ENCODE assay signal across 1 cellular context in genomic region chr4:8200302-8200975, GRCh38.
TF ChIP-seq lines count a peak whose summit lies in the region.

No MANE protein-coding gene starts in this region.

TF ChIP-seq in K562, 482 proteins besides CTCF, POLR2A, EP300 and RAD21 (continued from another document and continues in another):
- TF ChIP-seq, protein P1, sequence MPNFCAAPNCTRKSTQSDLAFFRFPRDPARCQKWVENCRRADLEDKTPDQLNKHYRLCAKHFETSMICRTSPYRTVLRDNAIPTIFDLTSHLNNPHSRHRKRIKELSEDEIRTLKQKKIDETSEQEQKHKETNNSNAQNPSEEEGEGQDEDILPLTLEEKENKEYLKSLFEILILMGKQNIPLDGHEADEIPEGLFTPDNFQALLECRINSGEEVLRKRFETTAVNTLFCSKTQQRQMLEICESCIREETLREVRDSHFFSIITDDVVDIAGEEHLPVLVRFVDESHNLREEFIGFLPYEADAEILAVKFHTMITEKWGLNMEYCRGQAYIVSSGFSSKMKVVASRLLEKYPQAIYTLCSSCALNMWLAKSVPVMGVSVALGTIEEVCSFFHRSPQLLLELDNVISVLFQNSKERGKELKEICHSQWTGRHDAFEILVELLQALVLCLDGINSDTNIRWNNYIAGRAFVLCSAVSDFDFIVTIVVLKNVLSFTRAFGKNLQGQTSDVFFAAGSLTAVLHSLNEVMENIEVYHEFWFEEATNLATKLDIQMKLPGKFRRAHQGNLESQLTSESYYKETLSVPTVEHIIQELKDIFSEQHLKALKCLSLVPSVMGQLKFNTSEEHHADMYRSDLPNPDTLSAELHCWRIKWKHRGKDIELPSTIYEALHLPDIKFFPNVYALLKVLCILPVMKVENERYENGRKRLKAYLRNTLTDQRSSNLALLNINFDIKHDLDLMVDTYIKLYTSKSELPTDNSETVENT (CRISPR knock-in tag; IDR thresholded peaks at IDR 0.05), result no peak
- TF ChIP-seq, protein P2, sequence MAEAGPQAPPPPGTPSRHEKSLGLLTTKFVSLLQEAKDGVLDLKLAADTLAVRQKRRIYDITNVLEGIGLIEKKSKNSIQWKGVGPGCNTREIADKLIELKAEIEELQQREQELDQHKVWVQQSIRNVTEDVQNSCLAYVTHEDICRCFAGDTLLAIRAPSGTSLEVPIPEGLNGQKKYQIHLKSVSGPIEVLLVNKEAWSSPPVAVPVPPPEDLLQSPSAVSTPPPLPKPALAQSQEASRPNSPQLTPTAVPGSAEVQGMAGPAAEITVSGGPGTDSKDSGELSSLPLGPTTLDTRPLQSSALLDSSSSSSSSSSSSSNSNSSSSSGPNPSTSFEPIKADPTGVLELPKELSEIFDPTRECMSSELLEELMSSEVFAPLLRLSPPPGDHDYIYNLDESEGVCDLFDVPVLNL (CRISPR knock-in tag; IDR thresholded peaks at IDR 0.05; ENCODE audit: low read depth), result no peak
- no peak for TF ChIP-seq SIN3B (IDR thresholded peaks at IDR 0.05; ENCODE audit: low read depth)
- TF ChIP-seq PCBP2 (IDR thresholded peaks at IDR 0.05; ENCODE audit: low read depth, low read length, poor library complexity, severe bottlenecking), result no peak
- no peak for TF ChIP-seq ZNF41 (CRISPR knock-in tag; conservative IDR thresholded peaks at IDR 0.05)
- no peak for TF ChIP-seq ZNF561 (CRISPR knock-in tag; conservative IDR thresholded peaks at IDR 0.05)
- TF ChIP-seq YY1 (IDR thresholded peaks at IDR 0.05; ENCODE audit: borderline replicate concordance in 1 of 3, control insufficient read depth in 1 of 3, extremely low read depth in 1 of 3, insufficient read depth in 3 of 3, insufficient read length in 1 of 3, insufficient replicate concordance in 2 of 3, low read depth in 1 of 3, low read length in 2 of 3), result no peak
- TF ChIP-seq PYGO2 (tag; IDR thresholded peaks at IDR 0.05), result no peak
- no peak for TF ChIP-seq CSDE1 (IDR thresholded peaks at IDR 0.05)
- TF ChIP-seq ZNF780A (CRISPR knock-in tag; IDR thresholded peaks at IDR 0.05), result no peak
- no peak for TF ChIP-seq CREBBP (IDR thresholded peaks at IDR 0.05; ENCODE audit: low read depth, low read length)
- TF ChIP-seq, protein P3, sequence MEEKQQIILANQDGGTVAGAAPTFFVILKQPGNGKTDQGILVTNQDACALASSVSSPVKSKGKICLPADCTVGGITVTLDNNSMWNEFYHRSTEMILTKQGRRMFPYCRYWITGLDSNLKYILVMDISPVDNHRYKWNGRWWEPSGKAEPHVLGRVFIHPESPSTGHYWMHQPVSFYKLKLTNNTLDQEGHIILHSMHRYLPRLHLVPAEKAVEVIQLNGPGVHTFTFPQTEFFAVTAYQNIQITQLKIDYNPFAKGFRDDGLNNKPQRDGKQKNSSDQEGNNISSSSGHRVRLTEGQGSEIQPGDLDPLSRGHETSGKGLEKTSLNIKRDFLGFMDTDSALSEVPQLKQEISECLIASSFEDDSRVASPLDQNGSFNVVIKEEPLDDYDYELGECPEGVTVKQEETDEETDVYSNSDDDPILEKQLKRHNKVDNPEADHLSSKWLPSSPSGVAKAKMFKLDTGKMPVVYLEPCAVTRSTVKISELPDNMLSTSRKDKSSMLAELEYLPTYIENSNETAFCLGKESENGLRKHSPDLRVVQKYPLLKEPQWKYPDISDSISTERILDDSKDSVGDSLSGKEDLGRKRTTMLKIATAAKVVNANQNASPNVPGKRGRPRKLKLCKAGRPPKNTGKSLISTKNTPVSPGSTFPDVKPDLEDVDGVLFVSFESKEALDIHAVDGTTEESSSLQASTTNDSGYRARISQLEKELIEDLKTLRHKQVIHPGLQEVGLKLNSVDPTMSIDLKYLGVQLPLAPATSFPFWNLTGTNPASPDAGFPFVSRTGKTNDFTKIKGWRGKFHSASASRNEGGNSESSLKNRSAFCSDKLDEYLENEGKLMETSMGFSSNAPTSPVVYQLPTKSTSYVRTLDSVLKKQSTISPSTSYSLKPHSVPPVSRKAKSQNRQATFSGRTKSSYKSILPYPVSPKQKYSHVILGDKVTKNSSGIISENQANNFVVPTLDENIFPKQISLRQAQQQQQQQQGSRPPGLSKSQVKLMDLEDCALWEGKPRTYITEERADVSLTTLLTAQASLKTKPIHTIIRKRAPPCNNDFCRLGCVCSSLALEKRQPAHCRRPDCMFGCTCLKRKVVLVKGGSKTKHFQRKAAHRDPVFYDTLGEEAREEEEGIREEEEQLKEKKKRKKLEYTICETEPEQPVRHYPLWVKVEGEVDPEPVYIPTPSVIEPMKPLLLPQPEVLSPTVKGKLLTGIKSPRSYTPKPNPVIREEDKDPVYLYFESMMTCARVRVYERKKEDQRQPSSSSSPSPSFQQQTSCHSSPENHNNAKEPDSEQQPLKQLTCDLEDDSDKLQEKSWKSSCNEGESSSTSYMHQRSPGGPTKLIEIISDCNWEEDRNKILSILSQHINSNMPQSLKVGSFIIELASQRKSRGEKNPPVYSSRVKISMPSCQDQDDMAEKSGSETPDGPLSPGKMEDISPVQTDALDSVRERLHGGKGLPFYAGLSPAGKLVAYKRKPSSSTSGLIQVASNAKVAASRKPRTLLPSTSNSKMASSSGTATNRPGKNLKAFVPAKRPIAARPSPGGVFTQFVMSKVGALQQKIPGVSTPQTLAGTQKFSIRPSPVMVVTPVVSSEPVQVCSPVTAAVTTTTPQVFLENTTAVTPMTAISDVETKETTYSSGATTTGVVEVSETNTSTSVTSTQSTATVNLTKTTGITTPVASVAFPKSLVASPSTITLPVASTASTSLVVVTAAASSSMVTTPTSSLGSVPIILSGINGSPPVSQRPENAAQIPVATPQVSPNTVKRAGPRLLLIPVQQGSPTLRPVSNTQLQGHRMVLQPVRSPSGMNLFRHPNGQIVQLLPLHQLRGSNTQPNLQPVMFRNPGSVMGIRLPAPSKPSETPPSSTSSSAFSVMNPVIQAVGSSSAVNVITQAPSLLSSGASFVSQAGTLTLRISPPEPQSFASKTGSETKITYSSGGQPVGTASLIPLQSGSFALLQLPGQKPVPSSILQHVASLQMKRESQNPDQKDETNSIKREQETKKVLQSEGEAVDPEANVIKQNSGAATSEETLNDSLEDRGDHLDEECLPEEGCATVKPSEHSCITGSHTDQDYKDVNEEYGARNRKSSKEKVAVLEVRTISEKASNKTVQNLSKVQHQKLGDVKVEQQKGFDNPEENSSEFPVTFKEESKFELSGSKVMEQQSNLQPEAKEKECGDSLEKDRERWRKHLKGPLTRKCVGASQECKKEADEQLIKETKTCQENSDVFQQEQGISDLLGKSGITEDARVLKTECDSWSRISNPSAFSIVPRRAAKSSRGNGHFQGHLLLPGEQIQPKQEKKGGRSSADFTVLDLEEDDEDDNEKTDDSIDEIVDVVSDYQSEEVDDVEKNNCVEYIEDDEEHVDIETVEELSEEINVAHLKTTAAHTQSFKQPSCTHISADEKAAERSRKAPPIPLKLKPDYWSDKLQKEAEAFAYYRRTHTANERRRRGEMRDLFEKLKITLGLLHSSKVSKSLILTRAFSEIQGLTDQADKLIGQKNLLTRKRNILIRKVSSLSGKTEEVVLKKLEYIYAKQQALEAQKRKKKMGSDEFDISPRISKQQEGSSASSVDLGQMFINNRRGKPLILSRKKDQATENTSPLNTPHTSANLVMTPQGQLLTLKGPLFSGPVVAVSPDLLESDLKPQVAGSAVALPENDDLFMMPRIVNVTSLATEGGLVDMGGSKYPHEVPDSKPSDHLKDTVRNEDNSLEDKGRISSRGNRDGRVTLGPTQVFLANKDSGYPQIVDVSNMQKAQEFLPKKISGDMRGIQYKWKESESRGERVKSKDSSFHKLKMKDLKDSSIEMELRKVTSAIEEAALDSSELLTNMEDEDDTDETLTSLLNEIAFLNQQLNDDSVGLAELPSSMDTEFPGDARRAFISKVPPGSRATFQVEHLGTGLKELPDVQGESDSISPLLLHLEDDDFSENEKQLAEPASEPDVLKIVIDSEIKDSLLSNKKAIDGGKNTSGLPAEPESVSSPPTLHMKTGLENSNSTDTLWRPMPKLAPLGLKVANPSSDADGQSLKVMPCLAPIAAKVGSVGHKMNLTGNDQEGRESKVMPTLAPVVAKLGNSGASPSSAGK (IDR thresholded peaks at IDR 0.05), result peak; percentile 70
- TF ChIP-seq ZNF239 (CRISPR knock-in tag; IDR thresholded peaks at IDR 0.05), result peak; percentile 43; the same call in 1 of the 2 replicates
- TF ChIP-seq ADNP (tag; IDR thresholded peaks at IDR 0.05), result no peak
- peak in 1 of 2 experiments; percentile 63; a peak in 2 of 4 replicates for TF ChIP-seq RCOR1 (IDR thresholded peaks at IDR 0.05; ENCODE audit: borderline replicate concordance in 1 of 2, low read depth in 2 of 2, low read length in 2 of 2)
- no peak for TF ChIP-seq ZBED1 (IDR thresholded peaks at IDR 0.05)
- TF ChIP-seq MLX (CRISPR knock-in tag; conservative IDR thresholded peaks at IDR 0.05), result no peak
- TF ChIP-seq MXD1 (CRISPR knock-in tag; IDR thresholded peaks at IDR 0.05; ENCODE audit: borderline replicate concordance, poor library complexity, severe bottlenecking), result no peak
- no peak for TF ChIP-seq PRPF4 (IDR thresholded peaks at IDR 0.05; ENCODE audit: insufficient read depth, low read depth, low read length, poor library complexity, severe bottlenecking)
- peak in 1 of 2 experiments; percentile 18; a peak in 1 of 4 replicates for TF ChIP-seq TRIM24 (IDR thresholded peaks at IDR 0.05)
- TF ChIP-seq PURB (CRISPR knock-in tag; IDR thresholded peaks at IDR 0.05; ENCODE audit: low read depth), result no peak
- TF ChIP-seq, protein P4, sequence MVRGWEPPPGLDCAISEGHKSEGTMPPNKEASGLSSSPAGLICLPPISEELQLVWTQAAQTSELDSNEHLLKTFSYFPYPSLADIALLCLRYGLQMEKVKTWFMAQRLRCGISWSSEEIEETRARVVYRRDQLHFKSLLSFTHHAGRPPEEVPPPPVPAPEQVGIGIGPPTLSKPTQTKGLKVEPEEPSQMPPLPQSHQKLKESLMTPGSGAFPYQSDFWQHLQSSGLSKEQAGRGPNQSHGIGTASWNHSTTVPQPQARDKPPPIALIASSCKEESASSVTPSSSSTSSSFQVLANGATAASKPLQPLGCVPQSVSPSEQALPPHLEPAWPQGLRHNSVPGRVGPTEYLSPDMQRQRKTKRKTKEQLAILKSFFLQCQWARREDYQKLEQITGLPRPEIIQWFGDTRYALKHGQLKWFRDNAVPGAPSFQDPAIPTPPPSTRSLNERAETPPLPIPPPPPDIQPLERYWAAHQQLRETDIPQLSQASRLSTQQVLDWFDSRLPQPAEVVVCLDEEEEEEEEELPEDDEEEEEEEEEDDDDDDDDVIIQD (CRISPR knock-in tag; IDR thresholded peaks at IDR 0.05), result no peak
- TF ChIP-seq JUND (IDR thresholded peaks at IDR 0.05; ENCODE audit: borderline replicate concordance, low read depth, low read length), result peak; percentile 24; the same call in 1 of the 2 replicates
- peak; percentile 43; the same call in 2 of the 3 replicates for TF ChIP-seq JUND (tag; IDR thresholded peaks at IDR 0.05; ENCODE audit: borderline replicate concordance, low read depth, low read length)
- TF ChIP-seq ZNF124 (CRISPR knock-in tag; IDR thresholded peaks at IDR 0.05), result no peak
- 0 out of 2 replicates have a peak, but pooled peaks have one; percentile 32 for TF ChIP-seq BACH1 (tag; IDR thresholded peaks at IDR 0.05)
- TF ChIP-seq ZNF12 (CRISPR knock-in tag; IDR thresholded peaks at IDR 0.05), result no peak
- no peak for TF ChIP-seq NCOA1 (IDR thresholded peaks at IDR 0.05; ENCODE audit: low read depth)
- TF ChIP-seq ZNF134 (CRISPR knock-in tag; conservative IDR thresholded peaks at IDR 0.05), result no peak
